ENCODE assay signal across 17 cellular contexts in the genomic region with DNA sequence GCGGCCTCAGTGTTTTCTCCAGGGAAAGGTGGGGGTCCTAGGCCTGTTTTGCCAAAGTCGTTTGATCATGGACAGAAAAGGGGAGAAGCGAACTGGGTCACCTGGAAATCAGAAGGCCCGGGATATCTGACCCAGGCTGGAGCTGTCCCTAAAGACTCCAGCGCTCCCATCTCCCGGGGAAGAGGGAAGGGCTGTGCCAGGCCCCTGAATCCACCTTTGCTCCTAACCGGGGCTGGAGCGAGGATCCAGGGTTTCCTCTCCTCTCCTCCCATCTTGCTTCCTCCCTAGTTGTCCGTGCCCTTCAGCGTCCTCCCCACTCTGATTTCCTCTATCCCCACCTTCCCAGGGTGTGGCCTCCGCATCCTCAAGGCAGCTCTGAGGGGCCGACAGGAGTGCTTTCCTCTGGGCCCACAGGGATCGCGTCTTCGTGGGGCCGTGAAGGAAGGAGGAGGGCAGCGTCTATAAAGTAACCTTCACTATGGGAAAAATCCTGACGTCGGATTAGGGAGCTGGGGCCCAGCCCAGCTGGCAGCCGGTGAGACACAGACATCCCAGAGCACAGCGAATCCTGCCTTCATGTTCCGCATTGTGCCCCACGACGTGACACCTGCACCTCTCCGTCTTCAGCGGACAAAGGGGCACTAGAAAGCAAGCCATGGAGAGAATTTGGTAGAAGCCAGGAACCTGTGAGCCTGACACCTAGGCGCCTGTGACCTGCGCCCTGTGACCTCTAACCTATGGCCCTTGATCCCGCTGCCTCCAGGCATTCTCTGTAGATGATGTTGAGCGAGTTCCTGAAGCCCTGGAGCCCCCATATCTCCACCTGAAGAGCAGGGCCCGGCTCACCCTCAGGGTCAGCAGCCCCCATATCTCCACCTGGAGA.
DNase-seq lines count a peak whose midpoint lies in the region; ATAC-seq and TF ChIP-seq lines count a peak whose summit lies in the region.
"Had no signal": no experiment of that assay in that cellular context is flagged by ENCODE, and none has a peak within 500 bp of the region (broad histone marks: within the 10 kb centered on the region; RNA-seq: fewer than 3 reads in every experiment).

No MANE protein-coding gene starts in this region.

- no peaks in the 10 kb centered on the region for H3K4me1 ChIP-seq in right atrium auricular region

- no peaks in the 10 kb centered on the region for H3K27me3 ChIP-seq in right atrium auricular region
- H3K27me3 ChIP-seq: BLaER1 treated with 17β-estradiol and CSF1 and Interleukin-3, amounts not matched to agents 10 nM and 100 nM had no signal

- H3K4me3 ChIP-seq in right atrium auricular region (no peak overlapping the region), lower leg skin (ENCODE audit: low read depth, poor library complexity, severe bottlenecking) (no peak overlapping the region)
- H3K4me3 ChIP-seq: BLaER1 treated with 17β-estradiol and CSF1 and Interleukin-3, amounts not matched to agents 10 nM and 100 nM; GM12878; GM23338 had no signal

- H3K9me3 ChIP-seq in right atrium auricular region, result no peaks in the 10 kb centered on the region

- TF ChIP-seq POLR2A in lower leg skin (IDR thresholded peaks at IDR 0.05), result no peak

- H3K36me3 ChIP-seq in right atrium auricular region, result no peaks in the 10 kb centered on the region
- H3K36me3 ChIP-seq: BLaER1 treated with 17β-estradiol and CSF1 and Interleukin-3, amounts not matched to agents 10 nM and 100 nM had no signal

- DNase-seq in right atrium auricular region (ENCODE audit: low spot score), result peak; percentile 36
- no peak for DNase-seq in left ventricle myocardium superior
- DNase-seq in lower leg skin (ENCODE audit: low spot score in 2 of 2), result peak; percentile 1 to 72
- no peak for DNase-seq in omental fat pad (ENCODE audit: low spot score)
- DNase-seq in ureter (ENCODE audit: low spot score), result peak; percentile 27
- no peak for DNase-seq in NCI-H1105 (lab: John Stamatoyannopoulos, UW)
- no peak for DNase-seq in GM10266 (ENCODE audit: extremely low spot score)
- DNase-seq: 8988T; AML-193; Calu3; CD4-positive, CD25-positive, alpha-beta regulatory T cell; DMS 273 treated with DMSO at 0.1 percent for 48 hours; H9 had no signal

- intact Hi-C loops in left ventricle myocardium superior (cut with micrococcal nuclease), result no loop called here
- intact Hi-C loops in lower leg skin (cut with DNase I; ENCODE audit: low total_unique reads), result no loop called here

- WGBS in lower leg skin, 2 donors, result 79 to 81% methylated on average over 31 of the region's 31 CpGs

- ATAC-seq in left ventricle myocardium superior, result no peak
- ATAC-seq in omental fat pad (ENCODE audit: low FRiP score), result peak; percentile 24
- no peak for ATAC-seq in HG03280 (IDR thresholded peaks at IDR 0.05; ENCODE audit: unreplicated experiment)
- ATAC-seq: GM12878, GM23338 had no signal

- TF ChIP-seq CTCF in right atrium auricular region (IDR thresholded peaks at IDR 0.05) (no peak), lower leg skin (IDR thresholded peaks at IDR 0.05) (no peak), omental fat pad (IDR thresholded peaks at IDR 0.05) (no peak), GM10266 (IDR thresholded peaks at IDR 0.05; ENCODE audit: control insufficient read depth, insufficient read depth, low read depth, missing control alignments) (no peak)

- H3K27ac ChIP-seq in right atrium auricular region, result no peak overlapping the region
- H3K27ac ChIP-seq: BLaER1 treated with 17β-estradiol and CSF1 and Interleukin-3, amounts not matched to agents 10 nM and 100 nM had no signal

Comparison
In these comparisons a context has a peak if more than half of its experiments do, and no peak if none do; other contexts are left out.
1. DNase-seq: peak in right atrium auricular region (single experiment), lower leg skin (2 of 2) and ureter (single experiment); none in left ventricle myocardium superior (single experiment), omental fat pad (single experiment), NCI-H1105 (single experiment) and GM10266 (single experiment).